27 cellular contexts compared by ENCODE assay signal in genomic region chr6:116165596-116165995, GRCh38. TPM values are rescaled to one million over a fixed set of nuclear protein-coding genes. Genes with fewer than 3 reads are reported as not detected.
DNase-seq lines count a peak whose midpoint lies in the region; ATAC-seq and TF ChIP-seq lines count a peak whose summit lies in the region.
"Had no signal": no experiment of that assay in that cellular context is flagged by ENCODE, and none has a peak within 500 bp of the region (broad histone marks: within the 10 kb centered on the region; RNA-seq: fewer than 3 reads in every experiment).

No MANE protein-coding gene starts in this region.

- peaks cover under 1 to 1% of the 10 kb centered on the region in 2 donors for H3K4me1 Mint-ChIP-seq in natural killer cell
- H3K4me1 Mint-ChIP-seq: stimulated activated naive CD8-positive, alpha-beta T cell treated with anti-CD3 and anti-CD28 coated beads, Interleukin-15, amount 100 ng/mL, for 72 hours had no signal

- peaks cover 6% of the 10 kb centered on the region for H3K4me1 ChIP-seq in BE2C
- H3K4me1 ChIP-seq: A549, upper lobe of left lung had no signal

- no peak overlapping the region for H3K4me3 Mint-ChIP-seq in natural killer cell
- H3K4me3 Mint-ChIP-seq: activated CD8-positive, alpha-beta T cell treated with anti-CD3 and anti-CD28 coated beads for 36 hours; CD4-positive, alpha-beta T cell; natural killer cell treated with Interleukin-12 subunit alpha and Interleukin-12 subunit beta and Interleukin-15 and Interleukin-18, amount 100 ng/mL, for 72 hours; stimulated activated naive CD8-positive, alpha-beta T cell treated with anti-CD3 and anti-CD28 coated beads, Interleukin-15, amount 100 ng/mL, for 72 hours had no signal

- TF ChIP-seq CTCF in BE2C (IDR thresholded peaks at IDR 0.05; ENCODE audit: low read depth, low read length) (no peak), natural killer cell (IDR thresholded peaks at IDR 0.05) (no peak)

- H3K4me3 ChIP-seq in BE2C (ENCODE audit: low read depth, low read length) = no peak overlapping the region
- H3K4me3 ChIP-seq: A549, coronary artery, upper lobe of left lung had no signal

- no peaks in the 10 kb centered on the region for H3K27me3 Mint-ChIP-seq in natural killer cell (ENCODE audit: low read depth in 2 of 2)
- H3K27me3 Mint-ChIP-seq: activated CD8-positive, alpha-beta T cell treated with anti-CD3 and anti-CD28 coated beads for 36 hours; CD4-positive, alpha-beta T cell; natural killer cell treated with Interleukin-12 subunit alpha and Interleukin-12 subunit beta and Interleukin-15 and Interleukin-18, amount 100 ng/mL, for 72 hours; stimulated activated naive CD8-positive, alpha-beta T cell treated with anti-CD3 and anti-CD28 coated beads, Interleukin-15, amount 100 ng/mL, for 72 hours had no signal

- intact Hi-C loops in natural killer cell (cut with micrococcal nuclease) = no loop called here

- peak; percentile 52 for DNase-seq in BE2C
- no peak for DNase-seq in NCI-H1048 (lab: John Stamatoyannopoulos, UW)
- no peak for DNase-seq in natural killer cell
- no peak for DNase-seq in RPMI8226
- DNase-seq in activated CD8-positive, alpha-beta memory T cell treated with anti-CD3 and anti-CD28 coated beads, Interleukin-2, amount 50 U/mL, for 48 hours = no peak
- DNase-seq: activated CD8-positive, alpha-beta T cell treated with anti-CD3 and anti-CD28 coated beads for 36 hours; activated T-cell treated with anti-CD3 and anti-CD28 coated beads, Interleukin-2, amount 50 U/mL, for 48 hours; brain microvascular endothelial cell; CD4-positive, alpha-beta T cell; DMS79; HCEC 1CT; KG1; kidney glomerular epithelial cell; MV-4-11; NCI-H2081 treated with DMSO at 0.1 percent for 48 hours; NCI-H526; SHP77; stimulated activated naive CD8-positive, alpha-beta T cell treated with anti-CD3 and anti-CD28 coated beads, Interleukin-15, amount 100 ng/mL, for 72 hours; upper lobe of left lung had no signal

- no peaks in the 10 kb centered on the region for H3K27me3 ChIP-seq in BE2C
- H3K27me3 ChIP-seq: brain microvascular endothelial cell, upper lobe of left lung had no signal

- H3K27ac Mint-ChIP-seq in natural killer cell = no peak overlapping the region
- H3K27ac Mint-ChIP-seq: activated CD8-positive, alpha-beta T cell treated with anti-CD3 and anti-CD28 coated beads for 36 hours; CD4-positive, alpha-beta T cell; natural killer cell treated with Interleukin-12 subunit alpha and Interleukin-12 subunit beta and Interleukin-15 and Interleukin-18, amount 100 ng/mL, for 72 hours; stimulated activated naive CD8-positive, alpha-beta T cell treated with anti-CD3 and anti-CD28 coated beads, Interleukin-15, amount 100 ng/mL, for 72 hours had no signal

- no peaks in the 10 kb centered on the region for H3K9me3 ChIP-seq in BE2C
- H3K9me3 ChIP-seq: A549, upper lobe of left lung had no signal

- peaks cover 23% of the 10 kb centered on the region for H3K36me3 Mint-ChIP-seq in natural killer cell

- no peaks in the 10 kb centered on the region for H3K36me3 ChIP-seq in BE2C
- H3K36me3 ChIP-seq: brain microvascular endothelial cell, upper lobe of left lung had no signal

- ATAC-seq in GM18907 (IDR thresholded peaks at IDR 0.05; ENCODE audit: unreplicated experiment) (peak; percentile 84), HG02763 (IDR thresholded peaks at IDR 0.05; ENCODE audit: unreplicated experiment) (peak; percentile 50), HG03469 (IDR thresholded peaks at IDR 0.05; ENCODE audit: unreplicated experiment) (peak; percentile 78), natural killer cell (no peak)
- ATAC-seq: A549; activated CD8-positive, alpha-beta T cell treated with anti-CD3 and anti-CD28 coated beads for 36 hours; stimulated activated naive CD8-positive, alpha-beta T cell treated with anti-CD3 and anti-CD28 coated beads, Interleukin-15, amount 100 ng/mL, for 72 hours had no signal

- peaks cover 6 to 7% of the 10 kb centered on the region in 2 donors for H3K9me3 Mint-ChIP-seq in natural killer cell

RNA-seq across cellular contexts. Expression of gene COL10A1, which starts 39.7 kb away (rescaled TPM):
- polyA plus RNA-seq in BE2C (2012; ENCODE audit: insufficient read depth, insufficient read length, low read depth) = not detected
- total RNA-seq in natural killer cell = not detected
- total RNA-seq: activated CD8-positive, alpha-beta T cell treated with anti-CD3 and anti-CD28 coated beads for 36 hours; CD4-positive, alpha-beta T cell; endothelial cell of umbilical vein; natural killer cell treated with Interleukin-12 subunit alpha and Interleukin-12 subunit beta and Interleukin-15 and Interleukin-18, amount 100 ng/mL, for 72 hours; T-helper 1 cell treated with Interleukin-12 subunit alpha and Interleukin-12 subunit beta and Interleukin-4 antibody, amounts not matched to agents 30 ng/mL and 1 ng/mL, for 36 hours had no signal
- polyA plus RNA-seq: A549, endothelial cell of umbilical vein had no signal

Comparison
In these comparisons a context has a peak if more than half of its experiments do, and no peak if none do; other contexts are left out.
1. ATAC-seq: peak in GM18907 (single experiment), HG02763 (single experiment) and HG03469 (single experiment); none in natural killer cell (0 of 3).